ENCODE assay signal across 2 cellular contexts in genomic region chr5:148084269-148084668, GRCh38.
A peak's percentile ranks its signal among the peaks of the same experiment; 100 is the strongest.
TF ChIP-seq lines count a peak whose summit lies in the region.

No MANE protein-coding gene starts in this region.

TF ChIP-seq in K562, 482 proteins besides CTCF, POLR2A, EP300 and RAD21:
- TF ChIP-seq NR0B1 (IDR thresholded peaks at IDR 0.05; ENCODE audit: partially characterized antibody), result no peak
- no peak for TF ChIP-seq HOMEZ (CRISPR knock-in tag; IDR thresholded peaks at IDR 0.05)
- TF ChIP-seq CEBPG (CRISPR knock-in tag; IDR thresholded peaks at IDR 0.05), result no peak
- peak in 1 of 2 experiments; percentile 69; a peak in 2 of 4 replicates for TF ChIP-seq CEBPG (tag; conservative IDR thresholded peaks at IDR 0.05 in 1 of 2, IDR thresholded peaks at IDR 0.05 in 1 of 2)
- TF ChIP-seq PCBP2 (IDR thresholded peaks at IDR 0.05; ENCODE audit: low read depth, low read length, poor library complexity, severe bottlenecking), result no peak
- no peak for TF ChIP-seq MTA3 (IDR thresholded peaks at IDR 0.05; ENCODE audit: borderline replicate concordance)
- TF ChIP-seq ZNF589 (CRISPR knock-in tag; IDR thresholded peaks at IDR 0.05; ENCODE audit: low read depth), result no peak
- TF ChIP-seq ASH1L (IDR thresholded peaks at IDR 0.05; ENCODE audit: borderline replicate concordance, low read depth, partially characterized antibody), result no peak
- TF ChIP-seq CHCHD3 (CRISPR knock-in tag; IDR thresholded peaks at IDR 0.05), result no peak
- TF ChIP-seq ZKSCAN3 (CRISPR knock-in tag; IDR thresholded peaks at IDR 0.05), result no peak
- TF ChIP-seq ZFX (CRISPR knock-in tag; IDR thresholded peaks at IDR 0.05), result no peak
- TF ChIP-seq SMARCA5 (IDR thresholded peaks at IDR 0.05), result no peak
- TF ChIP-seq RBM17 (IDR thresholded peaks at IDR 0.05; ENCODE audit: borderline replicate concordance, low read depth, low read length), result no peak
- TF ChIP-seq ZNF212 (CRISPR knock-in tag; IDR thresholded peaks at IDR 0.05), result no peak
- TF ChIP-seq GATA2 (CRISPR knock-in tag; IDR thresholded peaks at IDR 0.05), result no peak
- no peak for TF ChIP-seq E2F6 (IDR thresholded peaks at IDR 0.05; ENCODE audit: borderline replicate concordance in 1 of 2, extremely low read depth in 1 of 2, insufficient read depth in 1 of 2, insufficient read length in 1 of 2, low read depth in 1 of 2, low read length in 1 of 2, poor library complexity in 1 of 2, severe bottlenecking in 1 of 2)
- TF ChIP-seq TRIM24 (IDR thresholded peaks at IDR 0.05), result peak; percentile 44 to 68; a peak in 2 of 4 replicates
- TF ChIP-seq NBN (IDR thresholded peaks at IDR 0.05; ENCODE audit: low read depth), result no peak

TF ChIP-seq in HepG2, 621 proteins besides CTCF, POLR2A, EP300 and RAD21:
- TF ChIP-seq HNRNPH1 (optimal IDR thresholded peaks at IDR 0.05; ENCODE audit: low read depth, low read length), result no peak
- no peak for TF ChIP-seq KIAA2018 (CRISPR knock-in tag; IDR thresholded peaks at IDR 0.05; ENCODE audit: borderline replicate concordance)
- TF ChIP-seq SNRNP70 (IDR thresholded peaks at IDR 0.05; ENCODE audit: low read depth, low read length), result no peak
- no peak for TF ChIP-seq ZNF30 (CRISPR knock-in tag; IDR thresholded peaks at IDR 0.05)
- no peak for TF ChIP-seq NFRKB (IDR thresholded peaks at IDR 0.05)
